8 cellular contexts compared by ENCODE assay signal in the genomic region with DNA sequence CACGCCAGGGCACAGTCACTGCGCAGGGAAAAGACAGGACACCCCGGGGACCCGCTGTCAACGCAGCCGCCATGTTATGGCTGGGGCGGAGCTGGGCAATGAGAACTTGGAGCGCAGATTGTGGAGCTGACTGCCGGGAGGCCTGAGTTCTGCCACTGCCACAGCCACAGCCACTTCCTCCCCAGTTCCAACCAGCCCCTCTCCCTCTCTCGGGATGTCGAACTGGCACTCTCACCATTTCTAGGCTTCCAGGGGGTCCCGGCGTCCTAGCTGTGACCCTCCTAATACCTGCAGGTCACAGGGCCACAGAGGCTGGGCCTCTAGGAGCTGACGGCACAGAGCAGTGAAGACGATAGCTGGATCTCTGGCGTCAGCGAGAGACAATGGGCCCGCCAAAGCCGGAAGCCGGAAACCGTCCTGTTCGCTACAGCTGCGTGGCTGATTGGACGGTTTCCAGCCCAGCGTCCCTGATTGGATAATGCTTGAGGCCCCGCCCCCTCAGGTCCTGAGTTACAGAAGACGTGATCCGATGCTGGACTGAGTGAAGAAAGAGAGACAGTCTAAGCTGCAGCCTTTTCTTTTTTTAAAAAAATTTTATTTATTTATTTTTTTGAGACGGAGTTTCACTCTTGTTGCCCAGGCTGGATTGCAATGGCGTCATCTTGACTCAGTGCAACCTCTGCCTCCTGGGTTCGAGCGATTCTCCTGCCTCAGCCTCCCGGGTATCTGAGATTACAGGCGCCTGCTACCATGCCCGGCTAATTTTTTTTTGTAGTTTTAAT. TPM values are rescaled to one million over a fixed set of nuclear protein-coding genes. Genes with fewer than 3 reads are reported as not detected.
DNase-seq lines count a peak whose midpoint lies in the region; ATAC-seq, FAIRE-seq and TF ChIP-seq lines count a peak whose summit lies in the region.

TSS of gene ZNF506 (minus strand) at position 385 of the 782 bp plus-strand sequence. CDS start at position 238, 147 bp downstream.

- H3K9me3 ChIP-seq in GM12878 (replicated peaks; ENCODE audit: control insufficient read depth, insufficient read depth, low read length): peaks cover 35% of the 10 kb centered on the region

- TF ChIP-seq EP300 in GM12878 (IDR thresholded peaks at IDR 0.05; ENCODE audit: borderline replicate concordance in 1 of 2, control insufficient read depth in 1 of 2, low read depth in 2 of 2, low read length in 2 of 2): no peak

- peak; percentile 97 for TF ChIP-seq POLR2A in GM12878 (IDR thresholded peaks at IDR 0.05; ENCODE audit: low read depth, low read length)

- peaks cover 2% of the 10 kb centered on the region; the same call in 1 of the 2 replicates for H3K4me1 ChIP-seq in GM12878 (ENCODE audit: control insufficient read depth, insufficient read depth, low read length)

- peak within 1 kb of the TSS; percentile 64 for H3K4me2 ChIP-seq in GM12878 (ENCODE audit: control insufficient read depth, insufficient read depth)

- peak within 1 kb of the TSS; percentile 96 for H3K27ac ChIP-seq in GM12878 (ENCODE audit: control insufficient read depth, insufficient read depth)

- TSS peak; percentile 80 for BruUV-seq in GM12878 (replicated peaks; lab: Mats Ljungman, UMichigan)

- POLR2A ChIA-PET in GM12878 (lab: Charles Lee): interaction anchor here (0.5 to 2.2 kb wide), 7 partner anchors 23 to 154 kb away, joined by 3 to 10 read pairs (median 4); partner anchors contain the start of genes ZNF253 and ZNF93

- H3K9ac ChIP-seq in GM12878 (ENCODE audit: control insufficient read depth, insufficient read depth, low read length): peak within 1 kb of the TSS; percentile 82

- intact Hi-C loops in GM12878 (cut with micrococcal nuclease; ENCODE audit: unreplicated experiment): loop anchor here (5.0 kb wide), 3 partner anchors 46 to 159 kb away; partner anchors contain the start of genes ATP13A1, ZNF253 and ZNF93

- RAD21 ChIA-PET in GM12878 (lab: Charles Lee; ENCODE audit: unreplicated experiment): interaction anchor here (0.8 to 2.1 kb wide), 8 partner anchors 10 to 159 kb away, joined by 3 to 14 read pairs (median 5); partner anchors contain the start of genes ZNF101 and ZNF253

- FAIRE-seq in GM12878 (lab: Jason Lieb, UNC): peak; percentile 80

- TF ChIP-seq RAD21 in GM12878 (IDR thresholded peaks at IDR 0.05; ENCODE audit: insufficient read depth, low read depth, low read length): no peak

- SMC1A ChIA-PET in GM12878 (lab: Charles Lee; ENCODE audit: uncharacterized antibody, unreplicated experiment): interaction anchor here (0.7 to 2.8 kb wide), 14 partner anchors 13 to 160 kb away, joined by 3 to 13 read pairs (median 3); partner anchors contain the start of genes ZNF253 and ZNF93

- H3K4me3 ChIP-seq in GM12878: peak within 1 kb of the TSS; percentile 90

- H4K20me1 ChIP-seq in GM12878 (ENCODE audit: control insufficient read depth, insufficient read depth): no peaks in the 10 kb centered on the region

- in situ Hi-C loops in GM12878 (cut with MboI): no loop called here

- CTCF ChIA-PET in GM12878 (lab: Yijun Ruan, JAX): interaction anchor here (1.0 to 1.7 kb wide), 7 partner anchors 16 to 158 kb away, joined by 3 to 6 read pairs (median 3); partner anchors contain the start of gene ZNF253

- WGBS in GM12878 (ENCODE audit: insufficient coverage, insufficient replicate concordance, low lambda C conversion rate, missing lambda C conversion rate): 1% methylated on average over 35 of the region's 35 CpGs

- TF ChIP-seq CTCF in GM10266 (IDR thresholded peaks at IDR 0.05; ENCODE audit: control insufficient read depth, insufficient read depth, low read depth, missing control alignments): no peak
- no peak for TF ChIP-seq CTCF in GM12878 (IDR thresholded peaks at IDR 0.05 in 2 of 3, conservative IDR thresholded peaks at IDR 0.05 in 1 of 3; ENCODE audit: control insufficient read depth in 2 of 3, extremely low read depth in 1 of 3, insufficient read depth in 1 of 3, low read depth in 3 of 3, low read length in 3 of 3)

- no peaks in the 10 kb centered on the region for H3K36me3 ChIP-seq in GM12878 (ENCODE audit: control insufficient read depth in 2 of 2, insufficient read depth in 2 of 2, low read length in 1 of 2)

- DNase-seq in GM10266 (ENCODE audit: extremely low spot score) (peak; percentile 65), NCI-H146 (lab: John Stamatoyannopoulos, UW) (peak; percentile 99), T1000 (lab: John Stamatoyannopoulos, UW) (peak; percentile 93), GM12878 (ENCODE audit: low read depth, low spot score) (peak; percentile 70), hippocampal formation (lab: John Stamatoyannopoulos, UW) (peak; percentile 91 to 95), retina (peak; percentile 97), NCI-H1048 (lab: John Stamatoyannopoulos, UW) (no peak)

- peak; percentile 88 for ATAC-seq in HG02623 (IDR thresholded peaks at IDR 0.05; ENCODE audit: unreplicated experiment)
- peak; percentile 96 for ATAC-seq in GM12878

- H2AFZ ChIP-seq in GM12878 (ENCODE audit: control insufficient read depth, low read depth, low read length): peak within 1 kb of the TSS; percentile 94

- H3K79me2 ChIP-seq in GM12878 (ENCODE audit: control insufficient read depth, insufficient read depth, low read length): peaks cover 14% of the 10 kb centered on the region

- no peaks in the 10 kb centered on the region for H3K27me3 ChIP-seq in GM12878 (replicated peaks in 1 of 2; ENCODE audit: control insufficient read depth in 2 of 2, insufficient read depth in 2 of 2, low read length in 1 of 2)

TF ChIP-seq in GM12878, 131 proteins besides CTCF, POLR2A, EP300 and RAD21 (continues in another document):
- TF ChIP-seq MAX (IDR thresholded peaks at IDR 0.05; ENCODE audit: low read depth, low read length) (no peak), ZZZ3 (IDR thresholded peaks at IDR 0.05; ENCODE audit: control insufficient read depth, insufficient read length, low read depth) (no peak), POLR2AphosphoS5 (IDR thresholded peaks at IDR 0.05; ENCODE audit: low read length) (peak; percentile 96), HDAC2 (IDR thresholded peaks at IDR 0.05) (no peak), CBX3 (IDR thresholded peaks at IDR 0.05; ENCODE audit: borderline replicate concordance, low read depth) (no peak), CREM (IDR thresholded peaks at IDR 0.05; ENCODE audit: low read depth) (peak; percentile 64; the same call in 1 of the 2 replicates), GABPA (IDR thresholded peaks at IDR 0.05; ENCODE audit: low read depth) (peak; percentile 82), MYC (IDR thresholded peaks at IDR 0.05; ENCODE audit: insufficient read depth, insufficient read length, insufficient replicate concordance, low read length, severe bottlenecking) (no peak), FOXK2 (IDR thresholded peaks at IDR 0.05) (no peak), RELB (IDR thresholded peaks at IDR 0.05; ENCODE audit: low read depth) (no peak), MEF2A (IDR thresholded peaks at IDR 0.05; ENCODE audit: insufficient read depth, low read depth, low read length) (no peak), HCFC1 (IDR thresholded peaks at IDR 0.05; ENCODE audit: low read length) (peak; percentile 38; the same call in 1 of the 2 replicates), FOS (IDR thresholded peaks at IDR 0.05; ENCODE audit: borderline replicate concordance, extremely low read depth, insufficient read length) (peak; percentile 62), RFX5 (IDR thresholded peaks at IDR 0.05; ENCODE audit: low read depth, low read length) (peak; percentile 64; the same call in 1 of the 2 replicates), WRNIP1 (IDR thresholded peaks at IDR 0.05; ENCODE audit: borderline replicate concordance, low read depth, low read length) (0 out of 2 replicates have a peak, but pooled peaks have one; percentile 20), TCF12 (IDR thresholded peaks at IDR 0.05; ENCODE audit: low read depth, low read length) (no peak), ATF7 (IDR thresholded peaks at IDR 0.05; ENCODE audit: low read depth) (peak; percentile 44; the same call in 1 of the 2 replicates), JUNB (IDR thresholded peaks at IDR 0.05) (no peak), EZH2 (IDR thresholded peaks at IDR 0.05; ENCODE audit: borderline replicate concordance, control insufficient read depth, low read depth, low read length) (no peak), KLF5 (IDR thresholded peaks at IDR 0.05; ENCODE audit: partially characterized antibody) (no peak)

RNA-seq across cellular contexts. Expression of gene ZNF506, which starts in this region (rescaled TPM):
- 235 and 244 TPM in 2 replicates for total RNA-seq in GM12878 (2013; cell fraction: nucleolus; rRNA removed)
- total RNA-seq in GM12878 (2014; rRNA removed): 8.0 and 12.0 TPM in 2 replicates
- total RNA-seq in GM12878 (2014; rRNA removed; fragmentation: Illumina TruSeq; extraction: Trizol): 11.7 and 12.0 TPM in 2 replicates
- 8.6 and 8.8 TPM in 2 replicates for total RNA-seq in GM12878 (2021)
- 4.7 TPM for polyA plus RNA-seq in GM12878 (2011; ENCODE audit: low read depth)
- 5.9 and 10.2 TPM in 2 replicates for polyA plus RNA-seq in GM12878 (2011; rRNA removed)
- polyA plus RNA-seq in GM12878 (2011; cell fraction: cytosol; rRNA removed): 2.7 and 3.5 TPM in 2 replicates
- polyA plus RNA-seq in GM12878 (2011; cell fraction: nucleus; rRNA removed): 3.4 and 3.9 TPM in 2 replicates
- 8.1 and 9.1 TPM in 2 replicates for polyA plus RNA-seq in GM12878 (2012)
- polyA plus RNA-seq in GM12878 (2014; fragmentation: Illumina TruSeq; extraction: Trizol): 7.2 and 8.7 TPM in 2 replicates
- 1 to 10 TPM; 3.5 to 4.0 TPM for polyA plus RNA-seq in GM12878 (2014; fragmentation: Nextera tagmentation; extraction: Ambion mirVana)
- polyA plus RNA-seq in GM12878 (2014; rRNA removed): 5.2 and 7.4 TPM in 2 replicates
- 1 to 10 TPM; 7.8 to 9.1 TPM for polyA plus RNA-seq in GM12878 (2016; fragmentation: Nextera tagmentation; extraction: Ambion mirVana)
- polyA minus RNA-seq in GM12878 (2011; rRNA and poly(A)+ RNA removed): 3.4 and 4.5 TPM in 2 replicates
- polyA minus RNA-seq in GM12878 (2011; cell fraction: cytosol; rRNA and poly(A)+ RNA removed): 1.6 and 3.6 TPM in 2 replicates
- 5.8 and 8.8 TPM in 2 replicates for polyA minus RNA-seq in GM12878 (2011; cell fraction: nucleus; rRNA and poly(A)+ RNA removed)
